1 cellular context compared by ENCODE assay signal in the genomic region with DNA sequence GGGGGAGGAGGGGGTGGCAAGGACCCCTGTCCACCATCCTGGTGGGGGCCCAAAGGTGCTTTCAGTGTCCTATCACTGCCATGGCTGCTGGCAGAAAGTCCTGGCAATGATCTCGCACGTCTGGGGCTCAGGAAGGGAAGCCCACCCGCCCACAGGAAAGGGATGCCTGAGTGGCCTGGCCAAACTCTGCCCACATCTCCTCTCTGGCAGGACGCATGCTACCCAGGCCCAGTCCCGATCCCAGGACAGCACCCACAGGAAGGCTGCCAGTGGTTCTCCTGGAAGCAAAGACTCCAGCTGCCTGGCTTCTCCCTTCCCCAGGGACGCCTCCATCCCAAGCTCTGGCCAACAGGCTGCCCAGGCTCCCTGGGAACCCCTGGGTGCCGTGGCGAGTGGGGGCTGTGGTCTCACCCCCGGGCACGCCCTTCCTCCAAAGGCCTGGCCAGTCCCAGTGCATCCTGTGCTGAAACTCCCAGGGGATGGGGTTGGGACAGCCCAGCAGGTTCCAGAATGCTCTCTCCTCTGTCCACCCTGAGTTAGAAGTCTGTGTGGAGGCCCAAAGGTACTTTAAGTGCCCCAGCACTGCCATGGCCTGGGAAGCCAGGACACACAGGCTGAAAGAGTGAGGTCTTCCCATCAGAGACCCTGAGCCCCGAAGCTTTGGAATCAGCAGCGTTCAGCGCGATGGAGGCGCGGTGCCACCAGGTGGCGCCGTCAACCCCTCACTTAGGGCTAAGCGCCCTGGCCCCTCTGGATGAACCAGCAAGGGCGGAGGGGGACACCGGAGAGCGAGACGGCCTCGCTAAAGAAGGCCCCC.
TF ChIP-seq lines count a peak whose summit lies in the region.

No MANE protein-coding gene starts in this region.

TF ChIP-seq in H1, 55 proteins besides CTCF, POLR2A, EP300 and RAD21 (continued from another document):
- no peak for TF ChIP-seq KDM5A (IDR thresholded peaks at IDR 0.05; ENCODE audit: low read length)
- TF ChIP-seq POLR2AphosphoS5 (IDR thresholded peaks at IDR 0.05; ENCODE audit: low read depth, low read length): no peak
- TF ChIP-seq SIRT6 (IDR thresholded peaks at IDR 0.05; ENCODE audit: low read length): no peak
- no peak for TF ChIP-seq CHD1 (IDR thresholded peaks at IDR 0.05; ENCODE audit: low read depth, low read length)
- TF ChIP-seq HDAC2 (IDR thresholded peaks at IDR 0.05; ENCODE audit: borderline replicate concordance in 1 of 2, low read depth in 2 of 2, low read length in 2 of 2): no peak
- TF ChIP-seq ZNF274 (IDR thresholded peaks at IDR 0.05; ENCODE audit: borderline replicate concordance, extremely low read depth, low read length): no peak
- TF ChIP-seq SIN3A (conservative IDR thresholded peaks at IDR 0.05 in 1 of 2, IDR thresholded peaks at IDR 0.05 in 1 of 2; ENCODE audit: low read depth in 1 of 2, low read length in 2 of 2): no peak
- no peak for TF ChIP-seq SUZ12 (IDR thresholded peaks at IDR 0.05; ENCODE audit: low read length)
- TF ChIP-seq SP2 (IDR thresholded peaks at IDR 0.05; ENCODE audit: low read length): no peak
- TF ChIP-seq GTF2F1 (IDR thresholded peaks at IDR 0.05; ENCODE audit: borderline replicate concordance, low read depth, low read length): no peak
- 0 out of 2 replicates have a peak, but pooled peaks have one; percentile 5 for TF ChIP-seq YY1 (IDR thresholded peaks at IDR 0.05; ENCODE audit: low read depth, low read length)
- TF ChIP-seq, protein P1, sequence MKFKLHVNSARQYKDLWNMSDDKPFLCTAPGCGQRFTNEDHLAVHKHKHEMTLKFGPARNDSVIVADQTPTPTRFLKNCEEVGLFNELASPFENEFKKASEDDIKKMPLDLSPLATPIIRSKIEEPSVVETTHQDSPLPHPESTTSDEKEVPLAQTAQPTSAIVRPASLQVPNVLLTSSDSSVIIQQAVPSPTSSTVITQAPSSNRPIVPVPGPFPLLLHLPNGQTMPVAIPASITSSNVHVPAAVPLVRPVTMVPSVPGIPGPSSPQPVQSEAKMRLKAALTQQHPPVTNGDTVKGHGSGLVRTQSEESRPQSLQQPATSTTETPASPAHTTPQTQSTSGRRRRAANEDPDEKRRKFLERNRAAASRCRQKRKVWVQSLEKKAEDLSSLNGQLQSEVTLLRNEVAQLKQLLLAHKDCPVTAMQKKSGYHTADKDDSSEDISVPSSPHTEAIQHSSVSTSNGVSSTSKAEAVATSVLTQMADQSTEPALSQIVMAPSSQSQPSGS (IDR thresholded peaks at IDR 0.05; ENCODE audit: low read length): 0 out of 2 replicates have a peak, but pooled peaks have one; percentile 39
- no peak for TF ChIP-seq SRF (IDR thresholded peaks at IDR 0.05; ENCODE audit: low read depth, low read length)
- TF ChIP-seq SIX5 (IDR thresholded peaks at IDR 0.05; ENCODE audit: low read depth, low read length): no peak
- no peak for TF ChIP-seq SP1 (IDR thresholded peaks at IDR 0.05; ENCODE audit: low read depth, low read length)
- no peak for TF ChIP-seq POU5F1 (IDR thresholded peaks at IDR 0.05; ENCODE audit: low read depth, low read length)
- TF ChIP-seq KDM4A (IDR thresholded peaks at IDR 0.05; ENCODE audit: low read depth, low read length, severe bottlenecking): no peak
- TF ChIP-seq BCL11A (IDR thresholded peaks at IDR 0.05; ENCODE audit: low read depth in 2 of 2, low read length in 2 of 2): no peak
